9 cellular contexts compared by ENCODE assay signal in the genomic region with DNA sequence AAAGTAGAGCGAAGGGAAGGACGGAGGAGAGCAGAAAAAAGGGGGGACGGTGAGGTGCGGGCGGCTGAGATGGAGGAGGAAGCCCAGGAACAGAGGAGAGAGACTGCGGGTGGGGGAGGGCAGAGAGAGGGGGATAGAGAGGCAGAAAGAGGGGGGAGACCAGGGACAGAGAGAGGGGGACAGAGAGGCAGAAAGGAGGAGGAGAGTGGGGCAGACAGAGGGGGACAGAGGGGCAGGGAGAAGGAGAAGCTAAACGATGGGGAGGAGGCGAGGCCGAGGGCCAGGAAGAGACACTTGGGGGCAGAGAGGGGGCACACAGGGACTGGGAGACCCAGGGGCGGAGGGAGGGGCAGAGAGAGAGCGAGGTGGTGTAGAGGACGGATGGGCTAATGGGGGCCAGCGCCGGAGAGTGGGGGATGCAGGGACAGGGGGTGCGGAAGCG. TPM values are rescaled to one million over a fixed set of nuclear protein-coding genes. Genes with fewer than 3 reads are reported as not detected.
DNase-seq lines count a peak whose midpoint lies in the region; ATAC-seq and TF ChIP-seq lines count a peak whose summit lies in the region.
"Had no signal": no experiment of that assay in that cellular context is flagged by ENCODE, and none has a peak within 500 bp of the region (broad histone marks: within the 10 kb centered on the region; RNA-seq: fewer than 3 reads in every experiment).

No MANE protein-coding gene starts in this region.

- no peak overlapping the region for H3K27ac ChIP-seq in CD8-positive, alpha-beta memory T cell (ENCODE audit: low read depth, low read length)
- H3K27ac ChIP-seq in SJCRH30 = no peak overlapping the region
- H3K27ac ChIP-seq: pancreas had no signal

- peaks cover 0 to 2% (median 0%) of the 10 kb centered on the region in 5 donors for H3K9me3 Mint-ChIP-seq in CD8-positive, alpha-beta memory T cell
- H3K9me3 Mint-ChIP-seq in progenitor cell of endocrine pancreas (ENCODE audit: low read depth) = no peaks in the 10 kb centered on the region

- H3K4me1 ChIP-seq in CD8-positive, alpha-beta memory T cell (ENCODE audit: insufficient read depth, low read length) = peaks cover 36% of the 10 kb centered on the region
- peaks cover 23% of the 10 kb centered on the region; the same call in 1 of the 2 replicates for H3K4me1 ChIP-seq in SJCRH30
- H3K4me1 ChIP-seq: pancreas had no signal

- CTCF ChIA-PET in CD8-positive, alpha-beta memory T cell (lab: Charles Lee) = no interaction called here

- POLR2A ChIA-PET in CD8-positive, alpha-beta memory T cell (lab: Charles Lee) = no interaction called here

- ATAC-seq in GM18505 (IDR thresholded peaks at IDR 0.05; ENCODE audit: unreplicated experiment) = no peak
- ATAC-seq in activated CD4-positive, CD25-positive, alpha-beta regulatory T cell treated with anti-CD3 and anti-CD28 coated beads, Interleukin-2, amount 50 U/mL, for 24 hours = no peak

- peaks cover 0 to 3% (median 0%) of the 10 kb centered on the region in 3 donors for H3K36me3 Mint-ChIP-seq in CD8-positive, alpha-beta memory T cell
- no peaks in the 10 kb centered on the region for H3K36me3 Mint-ChIP-seq in progenitor cell of endocrine pancreas (ENCODE audit: insufficient read depth)

- no peak for DNase-seq in CD8-positive, alpha-beta memory T cell
- DNase-seq in SJCRH30 (peak; percentile 29 to 37), fibroblast of villous mesenchyme (ENCODE audit: low read depth) (no peak), progenitor cell of endocrine pancreas (ENCODE audit: low spot score, unreplicated experiment) (no peak), NCI-H128 (lab: John Stamatoyannopoulos, UW; ENCODE audit: unreplicated experiment) (no peak), A172 (ENCODE audit: low spot score) (no peak)

- H3K9me3 ChIP-seq in CD8-positive, alpha-beta memory T cell (ENCODE audit: low read length) = no peaks in the 10 kb centered on the region
- H3K9me3 ChIP-seq in SJCRH30 (replicated peaks) = no peaks in the 10 kb centered on the region
- H3K9me3 ChIP-seq: pancreas had no signal

- H3K27ac Mint-ChIP-seq in CD8-positive, alpha-beta memory T cell = no peak overlapping the region
- H3K27ac Mint-ChIP-seq in progenitor cell of endocrine pancreas = no peak overlapping the region

- H3K4me3 ChIP-seq in CD8-positive, alpha-beta memory T cell (ENCODE audit: low read length) = no peak overlapping the region
- H3K4me3 ChIP-seq in SJCRH30 (peak overlapping the region; percentile 64), fibroblast of villous mesenchyme (ENCODE audit: low read depth, low read length) (peak overlapping the region; percentile 82)

- TF ChIP-seq CTCF in fibroblast of villous mesenchyme (IDR thresholded peaks at IDR 0.05; ENCODE audit: insufficient read depth, low read depth, low read length) (no peak), progenitor cell of endocrine pancreas (IDR thresholded peaks at IDR 0.05; ENCODE audit: unreplicated experiment) (no peak)

- peak overlapping the region in 6 of 7 donors; percentile 37 to 80 (median 65) for H3K4me3 Mint-ChIP-seq in CD8-positive, alpha-beta memory T cell
- H3K4me3 Mint-ChIP-seq in progenitor cell of endocrine pancreas (ENCODE audit: low read depth) = peak overlapping the region; percentile 61

- TF ChIP-seq POLR2A in GM18505 (IDR thresholded peaks at IDR 0.05; ENCODE audit: borderline replicate concordance, extremely low read depth, insufficient read depth, insufficient read length) = no peak

- H3K27me3 Mint-ChIP-seq in CD8-positive, alpha-beta memory T cell = peaks cover 53 to 80% of the 10 kb centered on the region in 2 donors
- H3K27me3 Mint-ChIP-seq in progenitor cell of endocrine pancreas = peaks cover 68% of the 10 kb centered on the region

- no peaks in the 10 kb centered on the region for H3K36me3 ChIP-seq in CD8-positive, alpha-beta memory T cell (ENCODE audit: insufficient read depth, low read length)
- H3K36me3 ChIP-seq in SJCRH30 = no peaks in the 10 kb centered on the region
- H3K36me3 ChIP-seq: pancreas had no signal

- H3K4me1 Mint-ChIP-seq in CD8-positive, alpha-beta memory T cell = peaks cover 20 to 43% (median 35%) of the 10 kb centered on the region in 3 donors
- peaks cover 19% of the 10 kb centered on the region for H3K4me1 Mint-ChIP-seq in progenitor cell of endocrine pancreas (ENCODE audit: low read depth)

- H3K27me3 ChIP-seq in CD8-positive, alpha-beta memory T cell (ENCODE audit: insufficient read depth, low read length, poor library complexity, severe bottlenecking) = peaks cover 70% of the 10 kb centered on the region
- peaks cover 24% of the 10 kb centered on the region for H3K27me3 ChIP-seq in SJCRH30

RNA-seq across cellular contexts. Expression of a gene that starts 0.7 kb away (rescaled TPM):
- total RNA-seq in CD8-positive, alpha-beta memory T cell = not detected
- not detected for polyA plus RNA-seq in CD8-positive, alpha-beta memory T cell
- 15.9 and 16.2 TPM in 2 replicates for total RNA-seq in SJCRH30 (2014; rRNA removed; shearing (Covaris generic))
- 38.0 and 60.6 TPM in 2 replicates for total RNA-seq in fibroblast of villous mesenchyme
- total RNA-seq in progenitor cell of endocrine pancreas = 25.5 and 30.8 TPM in 2 replicates
- 27.5 and 31.9 TPM in 2 replicates for total RNA-seq in A172 (2014; rRNA removed; shearing (Covaris generic))

RNA-seq across cellular contexts. Expression of a gene that starts 53.1 kb away (rescaled TPM):
- not detected for total RNA-seq in CD8-positive, alpha-beta memory T cell
- polyA plus RNA-seq in CD8-positive, alpha-beta memory T cell = not detected
- 0.10 TPM in 1 of 2 replicates, not detected in the other for total RNA-seq in SJCRH30 (2014; rRNA removed; shearing (Covaris generic))
- not detected in 2 replicates for total RNA-seq in fibroblast of villous mesenchyme
- total RNA-seq in progenitor cell of endocrine pancreas = 1.2 and 1.4 TPM in 2 replicates
- total RNA-seq in A172 (2014; rRNA removed; shearing (Covaris generic)) = not detected in 2 replicates

Comparison
In these comparisons a context has a peak if more than half of its experiments do, and no peak if none do; other contexts are left out.
1. DNase-seq: peak in SJCRH30 (2 of 2); none in CD8-positive, alpha-beta memory T cell (0 of 5), fibroblast of villous mesenchyme (single experiment), progenitor cell of endocrine pancreas (single experiment), NCI-H128 (single experiment) and A172 (single experiment).
2. RNA of a gene that starts 0.7 kb away (total RNA-seq): 38.0 to 60.6 TPM in fibroblast of villous mesenchyme, 27.5 to 31.9 TPM in A172, 25.5 to 30.8 TPM in progenitor cell of endocrine pancreas and 15.9 to 16.2 TPM in SJCRH30; not detected in CD8-positive, alpha-beta memory T cell; every median in the first group is over 10 times any median in the second.